Comparison of ENCODE assay signal across 9 cellular contexts in the genomic region with DNA sequence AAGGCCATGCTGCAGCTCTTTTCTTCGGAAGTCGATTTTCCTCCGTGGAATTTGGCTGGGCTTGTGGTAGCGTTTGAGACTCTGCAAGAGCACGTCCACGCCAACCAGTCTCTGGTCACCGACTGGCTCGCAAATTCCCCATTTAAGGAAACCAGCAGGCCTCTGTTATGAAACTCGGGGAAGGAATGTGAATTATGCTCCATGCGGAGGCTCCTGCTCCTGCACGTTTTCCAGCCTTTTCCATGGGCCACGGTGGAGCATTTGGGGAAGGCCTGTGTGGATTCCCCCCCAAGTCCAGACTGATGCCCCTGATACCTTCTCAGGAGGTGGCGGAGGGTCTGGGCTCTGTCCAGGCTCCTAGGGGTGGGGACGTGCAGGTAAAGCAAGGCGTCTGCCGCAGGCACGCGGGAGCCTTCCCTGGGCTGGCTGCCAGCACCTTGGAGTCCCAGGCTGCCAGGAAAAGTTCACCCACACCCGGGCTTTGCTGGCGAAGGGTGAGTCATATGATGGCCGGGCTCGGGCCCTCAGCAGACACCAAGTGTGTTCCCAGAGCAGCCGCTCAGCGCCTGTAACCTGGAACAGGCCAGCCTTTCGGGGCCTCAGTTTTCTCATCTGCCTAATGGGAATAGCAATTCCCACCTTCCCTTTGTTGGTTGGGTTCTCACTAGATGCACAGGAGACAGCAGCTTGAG. TPM values are rescaled to one million over a fixed set of nuclear protein-coding genes. Genes with fewer than 3 reads are reported as not detected.
A peak's percentile ranks its signal among the peaks of the same experiment; 100 is the strongest.
DNase-seq lines count a peak whose midpoint lies in the region; ATAC-seq and TF ChIP-seq lines count a peak whose summit lies in the region.
"Had no signal": no experiment of that assay in that cellular context is flagged by ENCODE, and none has a peak within 500 bp of the region (broad histone marks: within the 10 kb centered on the region; RNA-seq: fewer than 3 reads in every experiment).

No MANE protein-coding gene starts in this region.

- ATAC-seq in WTC11 (no peak; the same call in 1 of the 2 replicates), HG02642 (IDR thresholded peaks at IDR 0.05; ENCODE audit: poor library complexity, unreplicated experiment) (no peak), GM18519 (IDR thresholded peaks at IDR 0.05; ENCODE audit: low FRiP score, unreplicated experiment) (no peak), GM18502 (IDR thresholded peaks at IDR 0.05; ENCODE audit: poor library complexity, unreplicated experiment) (no peak), HG03460 (IDR thresholded peaks at IDR 0.05; ENCODE audit: unreplicated experiment) (no peak)

- H3K9me3 Mint-ChIP-seq in WTC11, result peaks cover 11% of the 10 kb centered on the region
- H3K9me3 Mint-ChIP-seq: activated naive CD4-positive, alpha-beta T cell treated with anti-CD3 and anti-CD28 coated beads, Interleukin-2, amount 10 ng/mL, durations not matched to agents 7 days and 5 days had no signal

- H3K27ac ChIP-seq in left ventricle myocardium inferior (replicated peaks), result peak overlapping the region; percentile 92

- H3K27ac Mint-ChIP-seq in WTC11, result peak overlapping the region; percentile 87
- H3K27ac Mint-ChIP-seq: activated naive CD4-positive, alpha-beta T cell treated with anti-CD3 and anti-CD28 coated beads, Interleukin-2, amount 10 ng/mL, durations not matched to agents 7 days and 5 days had no signal

- CTCF ChIA-PET in WTC11 (lab: Charles Lee), result interaction anchor here (0.6 to 1.4 kb wide), 3 partner anchors 26 to 29 kb away, joined by 3 to 5 read pairs (median 4); no protein-coding TSS in a partner anchor

- POLR2A ChIA-PET in WTC11 (lab: Charles Lee), result no interaction called here

- no peaks in the 10 kb centered on the region for H3K9me3 ChIP-seq in left ventricle myocardium inferior (replicated peaks)

- H3K27me3 ChIP-seq in left ventricle myocardium inferior (ENCODE audit: low read depth), result no peaks in the 10 kb centered on the region

- H3K36me3 Mint-ChIP-seq in WTC11, result peaks cover 38% of the 10 kb centered on the region

- H3K4me1 ChIP-seq in left ventricle myocardium inferior, result peaks cover 76% of the 10 kb centered on the region

- peaks cover 18% of the 10 kb centered on the region for H3K36me3 ChIP-seq in left ventricle myocardium inferior

- H3K4me3 Mint-ChIP-seq in WTC11, result no peak overlapping the region
- H3K4me3 Mint-ChIP-seq: activated naive CD4-positive, alpha-beta T cell treated with anti-CD3 and anti-CD28 coated beads, Interleukin-2, amount 10 ng/mL, durations not matched to agents 7 days and 5 days had no signal

- DNase-seq in GM03348 (ENCODE audit: low spot score) (peak; percentile 96), WTC11 (ENCODE audit: low spot score) (no peak), left ventricle myocardium inferior (peak; percentile 87), skeletal muscle cell (ENCODE audit: low read depth) (peak; percentile 60)
- DNase-seq: activated naive CD4-positive, alpha-beta T cell treated with anti-CD3 and anti-CD28 coated beads, Interleukin-2, amount 10 ng/mL, durations not matched to agents 7 days and 5 days had no signal

- TF ChIP-seq CTCF in WTC11 (IDR thresholded peaks at IDR 0.05) (no peak), left ventricle myocardium inferior (IDR thresholded peaks at IDR 0.05; ENCODE audit: borderline replicate concordance) (no peak)

- intact Hi-C loops in left ventricle myocardium inferior (cut with micrococcal nuclease), result no loop called here

- H3K27me3 Mint-ChIP-seq in WTC11 (ENCODE audit: low read depth), result no peaks in the 10 kb centered on the region
- H3K27me3 Mint-ChIP-seq: activated naive CD4-positive, alpha-beta T cell treated with anti-CD3 and anti-CD28 coated beads, Interleukin-2, amount 10 ng/mL, durations not matched to agents 7 days and 5 days had no signal

- peaks cover 9% of the 10 kb centered on the region for H3K4me1 Mint-ChIP-seq in WTC11
- H3K4me1 Mint-ChIP-seq: activated naive CD4-positive, alpha-beta T cell treated with anti-CD3 and anti-CD28 coated beads, Interleukin-2, amount 10 ng/mL, durations not matched to agents 7 days and 5 days had no signal

- H3K4me3 ChIP-seq in left ventricle myocardium inferior (no peak overlapping the region), skeletal muscle cell (ENCODE audit: low read depth, low read length) (no peak overlapping the region)

TF ChIP-seq in WTC11, 78 proteins besides CTCF, POLR2A, EP300 and RAD21:
- TF ChIP-seq FOXP1 (CRISPR knock-in tag; IDR thresholded peaks at IDR 0.05; ENCODE audit: borderline replicate concordance), result no peak
- peak; percentile 86 for TF ChIP-seq GTF2I (CRISPR knock-in tag; conservative IDR thresholded peaks at IDR 0.05)
- TF ChIP-seq, protein P1, sequence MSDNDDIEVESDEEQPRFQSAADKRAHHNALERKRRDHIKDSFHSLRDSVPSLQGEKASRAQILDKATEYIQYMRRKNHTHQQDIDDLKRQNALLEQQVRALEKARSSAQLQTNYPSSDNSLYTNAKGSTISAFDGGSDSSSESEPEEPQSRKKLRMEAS (CRISPR knock-in tag; IDR thresholded peaks at IDR 0.05), result no peak

RNA-seq across cellular contexts. Expression of a gene that starts 41.9 kb away (rescaled TPM):
- 41.6 to 48.8 TPM (median 41.9 TPM) in 3 replicates for total RNA-seq in WTC11 (2021)
- total RNA-seq in left ventricle myocardium inferior, result 54.7 TPM
